1 cellular context compared by ENCODE assay signal in genomic region chr20:25508083-25508770, GRCh38.
TF ChIP-seq lines count a peak whose summit lies in the region.

No MANE protein-coding gene starts in this region.

TF ChIP-seq in HepG2, 621 proteins besides CTCF, POLR2A, EP300 and RAD21 (continued from another document and continues in another):
- peak; percentile 99 for TF ChIP-seq ZNF275 (CRISPR knock-in tag; IDR thresholded peaks at IDR 0.05; ENCODE audit: borderline replicate concordance)
- TF ChIP-seq ZNF709 (CRISPR knock-in tag; IDR thresholded peaks at IDR 0.05), result 0 out of 2 replicates have a peak, but pooled peaks have one; percentile 43
- TF ChIP-seq ZBTB21 (CRISPR knock-in tag; IDR thresholded peaks at IDR 0.05), result peak; percentile 86
- TF ChIP-seq SNRNP70 (IDR thresholded peaks at IDR 0.05; ENCODE audit: low read depth, low read length), result no peak
- no peak for TF ChIP-seq THAP8 (CRISPR knock-in tag; IDR thresholded peaks at IDR 0.05; ENCODE audit: borderline replicate concordance)
- no peak for TF ChIP-seq IRF1 (CRISPR knock-in tag; IDR thresholded peaks at IDR 0.05; ENCODE audit: low read depth)
- peak; percentile 96 for TF ChIP-seq ZC3H13 (CRISPR knock-in tag; IDR thresholded peaks at IDR 0.05)
- TF ChIP-seq, protein P1, sequence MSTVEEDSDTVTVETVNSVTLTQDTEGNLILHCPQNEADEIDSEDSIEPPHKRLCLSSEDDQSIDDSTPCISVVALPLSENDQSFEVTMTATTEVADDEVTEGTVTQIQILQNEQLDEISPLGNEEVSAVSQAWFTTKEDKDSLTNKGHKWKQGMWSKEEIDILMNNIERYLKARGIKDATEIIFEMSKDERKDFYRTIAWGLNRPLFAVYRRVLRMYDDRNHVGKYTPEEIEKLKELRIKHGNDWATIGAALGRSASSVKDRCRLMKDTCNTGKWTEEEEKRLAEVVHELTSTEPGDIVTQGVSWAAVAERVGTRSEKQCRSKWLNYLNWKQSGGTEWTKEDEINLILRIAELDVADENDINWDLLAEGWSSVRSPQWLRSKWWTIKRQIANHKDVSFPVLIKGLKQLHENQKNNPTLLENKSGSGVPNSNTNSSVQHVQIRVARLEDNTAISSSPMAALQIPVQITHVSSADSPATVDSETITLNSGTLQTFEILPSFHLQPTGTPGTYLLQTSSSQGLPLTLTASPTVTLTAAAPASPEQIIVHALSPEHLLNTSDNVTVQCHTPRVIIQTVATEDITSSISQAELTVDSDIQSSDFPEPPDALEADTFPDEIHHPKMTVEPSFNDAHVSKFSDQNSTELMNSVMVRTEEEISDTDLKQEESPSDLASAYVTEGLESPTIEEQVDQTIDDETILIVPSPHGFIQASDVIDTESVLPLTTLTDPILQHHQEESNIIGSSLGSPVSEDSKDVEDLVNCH (CRISPR knock-in tag; IDR thresholded peaks at IDR 0.05), result no peak; the same call in 1 of the 2 replicates
- peak; percentile 86; the same call in 1 of the 2 replicates for TF ChIP-seq GFI1 (CRISPR knock-in tag; IDR thresholded peaks at IDR 0.05; ENCODE audit: borderline replicate concordance)
- TF ChIP-seq GMEB2 (CRISPR knock-in tag; IDR thresholded peaks at IDR 0.05; ENCODE audit: low read depth), result no peak; the same call in 1 of the 2 replicates
- TF ChIP-seq HOXA3 (CRISPR knock-in tag; IDR thresholded peaks at IDR 0.05), result peak; percentile 98
- peak; percentile 70; the same call in 1 of the 2 replicates for TF ChIP-seq RARG (CRISPR knock-in tag; IDR thresholded peaks at IDR 0.05; ENCODE audit: low read depth)
- peak; percentile 99 for TF ChIP-seq HOXA5 (CRISPR knock-in tag; IDR thresholded peaks at IDR 0.05)
- no peak for TF ChIP-seq NCOA5 (CRISPR knock-in tag; IDR thresholded peaks at IDR 0.05)
- peak; percentile 99 for TF ChIP-seq ZNF337 (CRISPR knock-in tag; IDR thresholded peaks at IDR 0.05; ENCODE audit: borderline replicate concordance, low read depth)
- TF ChIP-seq, protein P2, sequence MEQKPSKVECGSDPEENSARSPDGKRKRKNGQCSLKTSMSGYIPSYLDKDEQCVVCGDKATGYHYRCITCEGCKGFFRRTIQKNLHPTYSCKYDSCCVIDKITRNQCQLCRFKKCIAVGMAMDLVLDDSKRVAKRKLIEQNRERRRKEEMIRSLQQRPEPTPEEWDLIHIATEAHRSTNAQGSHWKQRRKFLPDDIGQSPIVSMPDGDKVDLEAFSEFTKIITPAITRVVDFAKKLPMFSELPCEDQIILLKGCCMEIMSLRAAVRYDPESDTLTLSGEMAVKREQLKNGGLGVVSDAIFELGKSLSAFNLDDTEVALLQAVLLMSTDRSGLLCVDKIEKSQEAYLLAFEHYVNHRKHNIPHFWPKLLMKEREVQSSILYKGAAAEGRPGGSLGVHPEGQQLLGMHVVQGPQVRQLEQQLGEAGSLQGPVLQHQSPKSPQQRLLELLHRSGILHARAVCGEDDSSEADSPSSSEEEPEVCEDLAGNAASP (CRISPR knock-in tag; IDR thresholded peaks at IDR 0.05; ENCODE audit: borderline replicate concordance), result peak; percentile 95
- peak; percentile 98 for TF ChIP-seq HNF4G (IDR thresholded peaks at IDR 0.05; ENCODE audit: borderline replicate concordance, low read depth, low read length)
- TF ChIP-seq HNF4G (CRISPR knock-in tag; IDR thresholded peaks at IDR 0.05; ENCODE audit: borderline replicate concordance, low read depth), result peak; percentile 99
- TF ChIP-seq, protein P3, sequence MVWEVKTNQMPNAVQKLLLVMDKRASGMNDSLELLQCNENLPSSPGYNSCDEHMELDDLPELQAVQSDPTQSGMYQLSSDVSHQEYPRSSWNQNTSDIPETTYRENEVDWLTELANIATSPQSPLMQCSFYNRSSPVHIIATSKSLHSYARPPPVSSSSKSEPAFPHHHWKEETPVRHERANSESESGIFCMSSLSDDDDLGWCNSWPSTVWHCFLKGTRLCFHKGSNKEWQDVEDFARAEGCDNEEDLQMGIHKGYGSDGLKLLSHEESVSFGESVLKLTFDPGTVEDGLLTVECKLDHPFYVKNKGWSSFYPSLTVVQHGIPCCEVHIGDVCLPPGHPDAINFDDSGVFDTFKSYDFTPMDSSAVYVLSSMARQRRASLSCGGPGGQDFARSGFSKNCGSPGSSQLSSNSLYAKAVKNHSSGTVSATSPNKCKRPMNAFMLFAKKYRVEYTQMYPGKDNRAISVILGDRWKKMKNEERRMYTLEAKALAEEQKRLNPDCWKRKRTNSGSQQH (CRISPR knock-in tag; IDR thresholded peaks at IDR 0.05; ENCODE audit: low read depth), result peak; percentile 95
- no peak for TF ChIP-seq HMGA1 (CRISPR knock-in tag; conservative IDR thresholded peaks at IDR 0.05)
- TF ChIP-seq ZNF678 (CRISPR knock-in tag; IDR thresholded peaks at IDR 0.05), result peak; percentile 45; the same call in 1 of the 2 replicates
- no peak; the same call in none of the 2 replicates for TF ChIP-seq ZNF784 (CRISPR knock-in tag; IDR thresholded peaks at IDR 0.05; ENCODE audit: borderline replicate concordance)
- peak; percentile 85; the same call in 1 of the 2 replicates for TF ChIP-seq FOSL1 (CRISPR knock-in tag; IDR thresholded peaks at IDR 0.05; ENCODE audit: borderline replicate concordance)
- TF ChIP-seq, protein P4, sequence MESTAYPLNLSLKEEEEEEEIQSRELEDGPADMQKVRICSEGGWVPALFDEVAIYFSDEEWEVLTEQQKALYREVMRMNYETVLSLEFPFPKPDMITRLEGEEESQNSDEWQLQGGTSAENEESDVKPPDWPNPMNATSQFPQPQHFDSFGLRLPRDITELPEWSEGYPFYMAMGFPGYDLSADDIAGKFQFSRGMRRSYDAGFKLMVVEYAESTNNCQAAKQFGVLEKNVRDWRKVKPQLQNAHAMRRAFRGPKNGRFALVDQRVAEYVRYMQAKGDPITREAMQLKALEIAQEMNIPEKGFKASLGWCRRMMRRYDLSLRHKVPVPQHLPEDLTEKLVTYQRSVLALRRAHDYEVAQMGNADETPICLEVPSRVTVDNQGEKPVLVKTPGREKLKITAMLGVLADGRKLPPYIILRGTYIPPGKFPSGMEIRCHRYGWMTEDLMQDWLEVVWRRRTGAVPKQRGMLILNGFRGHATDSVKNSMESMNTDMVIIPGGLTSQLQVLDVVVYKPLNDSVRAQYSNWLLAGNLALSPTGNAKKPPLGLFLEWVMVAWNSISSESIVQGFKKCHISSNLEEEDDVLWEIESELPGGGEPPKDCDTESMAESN (CRISPR knock-in tag; conservative IDR thresholded peaks at IDR 0.05), result peak; percentile 96
- TF ChIP-seq CBX1 (IDR thresholded peaks at IDR 0.05; ENCODE audit: low read depth), result peak; percentile 98
- TF ChIP-seq SAP130 (CRISPR knock-in tag; IDR thresholded peaks at IDR 0.05; ENCODE audit: low read depth), result peak; percentile 99
- TF ChIP-seq FOXJ3 (CRISPR knock-in tag; IDR thresholded peaks at IDR 0.05; ENCODE audit: borderline replicate concordance), result peak; percentile 100
- TF ChIP-seq ZC3H4 (CRISPR knock-in tag; IDR thresholded peaks at IDR 0.05; ENCODE audit: borderline replicate concordance), result 0 out of 2 replicates have a peak, but pooled peaks have one; percentile 52
- 0 out of 2 replicates have a peak, but pooled peaks have one; percentile 15 for TF ChIP-seq ZNF563 (CRISPR knock-in tag; IDR thresholded peaks at IDR 0.05)
- TF ChIP-seq, protein P5, sequence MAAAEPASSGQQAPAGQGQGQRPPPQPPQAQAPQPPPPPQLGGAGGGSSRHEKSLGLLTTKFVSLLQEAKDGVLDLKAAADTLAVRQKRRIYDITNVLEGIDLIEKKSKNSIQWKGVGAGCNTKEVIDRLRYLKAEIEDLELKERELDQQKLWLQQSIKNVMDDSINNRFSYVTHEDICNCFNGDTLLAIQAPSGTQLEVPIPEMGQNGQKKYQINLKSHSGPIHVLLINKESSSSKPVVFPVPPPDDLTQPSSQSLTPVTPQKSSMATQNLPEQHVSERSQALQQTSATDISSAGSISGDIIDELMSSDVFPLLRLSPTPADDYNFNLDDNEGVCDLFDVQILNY (CRISPR knock-in tag; conservative IDR thresholded peaks at IDR 0.05), result no peak
- 0 out of 2 replicates have a peak, but pooled peaks have one; percentile 86 for TF ChIP-seq KLF12 (CRISPR knock-in tag; IDR thresholded peaks at IDR 0.05; ENCODE audit: borderline replicate concordance)
- 0 out of 2 replicates have a peak, but pooled peaks have one; percentile 32 for TF ChIP-seq ZNF484 (CRISPR knock-in tag; IDR thresholded peaks at IDR 0.05; ENCODE audit: borderline replicate concordance, low read depth)
- 0 out of 2 replicates have a peak, but pooled peaks have one; percentile 47 for TF ChIP-seq ZNF253 (CRISPR knock-in tag; IDR thresholded peaks at IDR 0.05; ENCODE audit: borderline replicate concordance)
- TF ChIP-seq, protein P6, sequence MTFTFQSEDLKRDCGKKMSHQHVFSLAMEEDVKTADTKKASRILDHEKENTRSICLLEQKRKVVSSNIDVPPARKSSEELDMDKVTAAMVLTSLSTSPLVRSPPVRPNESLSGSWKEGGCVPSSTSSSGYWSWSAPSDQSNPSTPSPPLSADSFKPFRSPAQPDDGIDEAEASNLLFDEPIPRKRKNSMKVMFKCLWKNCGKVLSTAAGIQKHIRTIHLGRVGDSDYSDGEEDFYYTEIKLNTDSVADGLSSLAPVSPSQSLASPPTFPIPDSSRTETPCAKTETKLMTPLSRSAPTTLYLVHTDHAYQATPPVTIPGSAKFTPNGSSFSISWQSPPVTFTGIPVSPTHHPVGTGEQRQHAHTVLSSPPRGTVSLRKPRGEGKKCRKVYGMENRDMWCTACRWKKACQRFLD (CRISPR knock-in tag; IDR thresholded peaks at IDR 0.05; ENCODE audit: borderline replicate concordance), result peak; percentile 43; the same call in 1 of the 2 replicates
- TF ChIP-seq, protein P7, sequence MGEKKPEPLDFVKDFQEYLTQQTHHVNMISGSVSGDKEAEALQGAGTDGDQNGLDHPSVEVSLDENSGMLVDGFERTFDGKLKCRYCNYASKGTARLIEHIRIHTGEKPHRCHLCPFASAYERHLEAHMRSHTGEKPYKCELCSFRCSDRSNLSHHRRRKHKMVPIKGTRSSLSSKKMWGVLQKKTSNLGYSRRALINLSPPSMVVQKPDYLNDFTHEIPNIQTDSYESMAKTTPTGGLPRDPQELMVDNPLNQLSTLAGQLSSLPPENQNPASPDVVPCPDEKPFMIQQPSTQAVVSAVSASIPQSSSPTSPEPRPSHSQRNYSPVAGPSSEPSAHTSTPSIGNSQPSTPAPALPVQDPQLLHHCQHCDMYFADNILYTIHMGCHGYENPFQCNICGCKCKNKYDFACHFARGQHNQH (CRISPR knock-in tag; IDR thresholded peaks at IDR 0.05), result peak; percentile 99
- TF ChIP-seq TRIM24 (CRISPR knock-in tag; IDR thresholded peaks at IDR 0.05), result peak; percentile 79
